Comparison of ENCODE assay signal across 19 cellular contexts in the genomic region with DNA sequence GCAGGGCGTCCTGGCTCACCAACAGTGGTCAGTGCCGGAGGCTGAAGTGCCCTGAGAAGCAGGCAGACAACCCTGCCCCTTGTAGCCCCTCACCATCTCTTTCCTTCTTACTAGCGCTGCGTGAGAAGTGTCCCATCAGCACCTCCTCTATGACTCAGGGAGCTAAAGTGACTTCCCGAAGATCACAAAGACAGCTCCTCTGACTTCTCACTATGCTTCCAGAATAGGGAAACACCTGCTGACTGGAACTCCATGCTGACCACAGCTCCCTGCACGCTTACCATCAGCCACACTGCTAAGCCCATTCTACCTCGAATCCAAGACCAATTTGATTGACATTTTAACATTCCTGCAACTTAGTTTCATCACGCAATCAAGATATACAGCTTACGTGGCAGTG.
DNase-seq lines count a peak whose midpoint lies in the region; ATAC-seq and TF ChIP-seq lines count a peak whose summit lies in the region.
"Had no signal": no experiment of that assay in that cellular context is flagged by ENCODE, and none has a peak within 500 bp of the region (broad histone marks: within the 10 kb centered on the region; RNA-seq: fewer than 3 reads in every experiment).

No MANE protein-coding gene starts in this region.

- no peak for DNase-seq in CD4-positive, alpha-beta memory T cell
- DNase-seq in T-helper 17 cell (no peak), immature natural killer cell (no peak), mammary epithelial cell (no peak), NCI-H1436 (lab: John Stamatoyannopoulos, UW) (no peak), NCI-H128 (lab: John Stamatoyannopoulos, UW; ENCODE audit: unreplicated experiment) (no peak)
- DNase-seq: DMS53, GDM1, NCI-H1105, NCI-H1694, NCI-H2081, NCI-H2171, NCI-H446, NCI-H526, OCI-M1, SJCRH30 had no signal

- no peaks in the 10 kb centered on the region for H3K79me2 ChIP-seq in mammary epithelial cell (ENCODE audit: insufficient read depth, low read length)

- no TSS peak for BruUV-seq in mammary epithelial cell (replicated peaks; lab: Mats Ljungman, UMichigan)

- CTCF ChIA-PET in CD4-positive, alpha-beta memory T cell (lab: Charles Lee; ENCODE audit: partially characterized antibody): interaction anchor here (1.1 to 1.2 kb wide), 3 partner anchors 9 to 79 kb away, joined by 3 to 4 read pairs (median 3); no protein-coding TSS in a partner anchor
- CTCF ChIA-PET in mammary epithelial cell (lab: Charles Lee; ENCODE audit: low non-redundant PET): no interaction called here

- WGBS in mammary epithelial cell (ENCODE audit: low coverage, missing lambda C conversion rate): 93% methylated on average over 9 of the region's 9 CpGs

- TF ChIP-seq CTCF in mammary epithelial cell (conservative IDR thresholded peaks at IDR 0.05 in 1 of 2, IDR thresholded peaks at IDR 0.05 in 1 of 2; ENCODE audit: extremely low read depth in 1 of 2, insufficient read depth in 1 of 2, low read depth in 1 of 2, low read length in 2 of 2): no peak

- no peaks in the 10 kb centered on the region for H4K20me1 ChIP-seq in mammary epithelial cell (ENCODE audit: insufficient read depth, low read length)

- no peak overlapping the region for H3K4me3 ChIP-seq in CD4-positive, alpha-beta memory T cell (ENCODE audit: low read length in 2 of 2)
- no peak overlapping the region for H3K4me3 ChIP-seq in mammary epithelial cell (replicated peaks in 1 of 3; ENCODE audit: insufficient read depth in 1 of 3, low read depth in 2 of 3, low read length in 3 of 3)
- H3K4me3 ChIP-seq: BLaER1 treated with 17β-estradiol and CSF1 and Interleukin-3, amounts not matched to agents 10 nM and 100 nM; SJCRH30 had no signal

- POLR2A ChIA-PET in CD4-positive, alpha-beta memory T cell (lab: Charles Lee; ENCODE audit: partially characterized antibody): interaction anchor here (1.1 to 2.1 kb wide), 2 partner anchors 89 to 92 kb away, joined by 3 to 8 read pairs; no protein-coding TSS in a partner anchor

- H2AFZ ChIP-seq in mammary epithelial cell (ENCODE audit: low read depth, low read length): no peak overlapping the region

- H3K4me1 ChIP-seq in CD4-positive, alpha-beta memory T cell (ENCODE audit: insufficient read depth, low read length): peaks cover 40% of the 10 kb centered on the region
- H3K4me1 ChIP-seq in mammary epithelial cell (ENCODE audit: insufficient read depth, low read length): no peaks in the 10 kb centered on the region
- H3K4me1 ChIP-seq: SJCRH30 had no signal

- no peak for ATAC-seq in T-helper 17 cell
- no peak for ATAC-seq in stimulated activated memory B cell treated with anti-CD40 and anti-IgM and Interleukin-4, amounts not matched to agents 10 μg/mL and 1 μg/mL and 100 μg/mL, for 72 hours

- H3K4me1 Mint-ChIP-seq in CD4-positive, alpha-beta memory T cell: peaks cover 42 to 79% (median 56%) of the 10 kb centered on the region in 4 donors
- H3K4me1 Mint-ChIP-seq in T-helper 17 cell (peaks cover 48% of the 10 kb centered on the region), immature natural killer cell (peaks cover 95 to 100% of the 10 kb centered on the region in 2 donors)
- peaks cover 16% of the 10 kb centered on the region for H3K4me1 Mint-ChIP-seq in stimulated activated memory B cell treated with anti-CD40 and anti-IgM and Interleukin-4, amounts not matched to agents 10 μg/mL and 1 μg/mL and 100 μg/mL, for 72 hours

- peaks cover 0 to 2% (median 0%) of the 10 kb centered on the region in 8 donors for H3K9me3 Mint-ChIP-seq in CD4-positive, alpha-beta memory T cell
- no peaks in the 10 kb centered on the region for H3K9me3 Mint-ChIP-seq in immature natural killer cell
- H3K9me3 Mint-ChIP-seq in stimulated activated memory B cell treated with anti-CD40 and anti-IgM and Interleukin-4, amounts not matched to agents 10 μg/mL and 1 μg/mL and 100 μg/mL, for 72 hours: no peaks in the 10 kb centered on the region
- H3K9me3 Mint-ChIP-seq: IgD-negative memory B cell had no signal

- H3K27me3 Mint-ChIP-seq in CD4-positive, alpha-beta memory T cell: no peaks in the 10 kb centered on the region
- H3K27me3 Mint-ChIP-seq in T-helper 17 cell (no peaks in the 10 kb centered on the region), immature natural killer cell (ENCODE audit: low read depth in 3 of 3) (peaks cover 6 to 35% (median 23%) of the 10 kb centered on the region in 3 donors)
- H3K27me3 Mint-ChIP-seq in stimulated activated memory B cell treated with anti-CD40 and anti-IgM and Interleukin-4, amounts not matched to agents 10 μg/mL and 1 μg/mL and 100 μg/mL, for 72 hours: no peaks in the 10 kb centered on the region
- H3K27me3 Mint-ChIP-seq: IgD-negative memory B cell had no signal

- no peak overlapping the region for H3K27ac ChIP-seq in CD4-positive, alpha-beta memory T cell (ENCODE audit: low read depth, low read length)
- H3K27ac ChIP-seq in mammary epithelial cell (ENCODE audit: insufficient read depth, low read depth, low read length): no peak overlapping the region
- H3K27ac ChIP-seq: BLaER1 treated with 17β-estradiol and CSF1 and Interleukin-3, amounts not matched to agents 10 nM and 100 nM; SJCRH30 had no signal

- dilution Hi-C loops in mammary epithelial cell (cut with HindIII; ENCODE audit: low sequenced_read_pairs): no loop called here

- no peaks in the 10 kb centered on the region for H3K27me3 ChIP-seq in CD4-positive, alpha-beta memory T cell (ENCODE audit: insufficient read depth, low read length)
- no peaks in the 10 kb centered on the region for H3K27me3 ChIP-seq in mammary epithelial cell (ENCODE audit: insufficient read depth, low read length)
- H3K27me3 ChIP-seq: BLaER1 treated with 17β-estradiol and CSF1 and Interleukin-3, amounts not matched to agents 10 nM and 100 nM; SJCRH30 had no signal

- H3K4me2 ChIP-seq in mammary epithelial cell (ENCODE audit: insufficient read depth, low read depth, low read length): no peak overlapping the region
- H3K4me2 ChIP-seq: BLaER1 treated with 17β-estradiol and CSF1 and Interleukin-3, amounts not matched to agents 10 nM and 100 nM had no signal

- H3K9me3 ChIP-seq in CD4-positive, alpha-beta memory T cell (ENCODE audit: control insufficient read depth in 1 of 2, low read length in 2 of 2): no peaks in the 10 kb centered on the region
- H3K9me3 ChIP-seq in T-helper 17 cell (ENCODE audit: control insufficient read depth, low read length, poor library complexity, severe bottlenecking) (no peaks in the 10 kb centered on the region), mammary epithelial cell (replicated peaks; ENCODE audit: insufficient read depth, low read length) (no peaks in the 10 kb centered on the region)
- H3K9me3 ChIP-seq: BLaER1 treated with 17β-estradiol and CSF1 and Interleukin-3, amounts not matched to agents 10 nM and 100 nM; SJCRH30 had no signal

- intact Hi-C loops in CD4-positive, alpha-beta memory T cell (cut with micrococcal nuclease): no loop called here
- intact Hi-C loops in mammary epithelial cell (cut with micrococcal nuclease): no loop called here

- H3K27ac Mint-ChIP-seq in CD4-positive, alpha-beta memory T cell: peak overlapping the region in 4 of 7 donors; percentile 47 to 88 (median 68)
- H3K27ac Mint-ChIP-seq in T-helper 17 cell (peak overlapping the region; percentile 65), immature natural killer cell (peak overlapping the region; percentile 55 to 87 (median 70))
- peak overlapping the region; percentile 55 for H3K27ac Mint-ChIP-seq in stimulated activated memory B cell treated with anti-CD40 and anti-IgM and Interleukin-4, amounts not matched to agents 10 μg/mL and 1 μg/mL and 100 μg/mL, for 72 hours

- peaks cover 64% of the 10 kb centered on the region for H3K36me3 ChIP-seq in CD4-positive, alpha-beta memory T cell (ENCODE audit: insufficient read depth, low read length)
- H3K36me3 ChIP-seq in mammary epithelial cell (ENCODE audit: insufficient read depth, low read length): no peaks in the 10 kb centered on the region

- H3K4me3 Mint-ChIP-seq in CD4-positive, alpha-beta memory T cell: peak overlapping the region in 1 of 8 donors; percentile 36
- H3K4me3 Mint-ChIP-seq in T-helper 17 cell: no peak overlapping the region
- H3K4me3 Mint-ChIP-seq in immature natural killer cell: peak overlapping the region in 2 of 5 donors; percentile 50 to 61
- H3K4me3 Mint-ChIP-seq in stimulated activated memory B cell treated with anti-CD40 and anti-IgM and Interleukin-4, amounts not matched to agents 10 μg/mL and 1 μg/mL and 100 μg/mL, for 72 hours: no peak overlapping the region
- H3K4me3 Mint-ChIP-seq: IgD-negative memory B cell had no signal

- H3K36me3 Mint-ChIP-seq in CD4-positive, alpha-beta memory T cell: peaks cover 62 to 90% of the 10 kb centered on the region in 2 donors
- H3K36me3 Mint-ChIP-seq in T-helper 17 cell (ENCODE audit: low read depth) (peaks cover 21% of the 10 kb centered on the region), immature natural killer cell (peaks cover 52 to 90% (median 59%) of the 10 kb centered on the region in 3 donors)
- peaks cover 78% of the 10 kb centered on the region for H3K36me3 Mint-ChIP-seq in stimulated activated memory B cell treated with anti-CD40 and anti-IgM and Interleukin-4, amounts not matched to agents 10 μg/mL and 1 μg/mL and 100 μg/mL, for 72 hours

- in situ Hi-C loops in mammary epithelial cell (cut with MboI; ENCODE audit: low sequenced_read_pairs in 2 of 2): no loop called here

- H3K9ac ChIP-seq in mammary epithelial cell (ENCODE audit: insufficient read depth, low read length): no peak overlapping the region
- H3K9ac ChIP-seq: BLaER1 treated with 17β-estradiol and CSF1 and Interleukin-3, amounts not matched to agents 10 nM and 100 nM had no signal
